ENCODE assay signal across 8 cellular contexts in the genomic region with DNA sequence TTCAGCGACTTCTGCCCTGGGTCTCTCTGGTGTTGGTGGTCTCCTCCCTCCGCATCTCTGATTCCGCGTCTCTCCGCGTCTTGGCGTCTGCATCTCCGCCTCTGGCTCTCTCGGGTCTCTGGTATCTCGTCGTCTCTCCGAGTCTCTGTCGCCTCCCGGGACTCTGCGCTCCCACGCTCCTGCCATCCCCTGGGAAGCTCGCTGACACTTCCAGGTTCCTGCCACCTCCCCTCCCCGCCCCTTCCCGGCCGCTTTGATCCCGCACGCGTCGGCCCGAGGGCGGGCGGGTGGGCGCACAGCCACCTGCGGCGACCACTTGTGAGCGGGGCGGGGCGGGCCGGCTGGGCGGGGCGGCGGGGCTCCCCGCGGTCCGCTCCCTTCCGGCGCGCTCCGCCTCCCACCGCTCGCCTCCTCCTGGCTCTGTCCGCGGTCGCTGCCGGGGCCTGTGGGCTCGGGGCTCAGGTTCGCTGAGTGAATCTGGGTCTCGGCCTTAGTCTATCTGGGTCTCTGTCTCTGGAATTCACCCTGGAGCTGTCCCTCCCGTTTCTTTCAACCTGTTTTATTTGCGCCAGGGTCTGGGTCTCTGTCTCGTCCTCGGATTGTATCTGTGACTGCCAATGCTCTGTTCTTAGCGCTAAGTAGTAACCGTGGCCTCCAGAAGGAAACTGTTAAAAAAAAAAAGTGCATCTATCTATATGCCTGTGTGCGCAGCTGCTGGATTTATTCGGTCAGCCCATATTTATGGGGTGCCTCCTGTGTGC. TPM values are rescaled to one million over a fixed set of nuclear protein-coding genes. Genes with fewer than 3 reads are reported as not detected.
DNase-seq lines count a peak whose midpoint lies in the region; ATAC-seq and TF ChIP-seq lines count a peak whose summit lies in the region.

No MANE protein-coding gene starts in this region.

- H3K27ac ChIP-seq in KMS-11, result no peak overlapping the region
- H3K27ac ChIP-seq in duodenal mucosa (ENCODE audit: low read depth, low read length), result no peak overlapping the region
- H3K27ac ChIP-seq in right lobe of liver, result no peak overlapping the region
- peak overlapping the region; percentile 18 for H3K27ac ChIP-seq in stomach smooth muscle (ENCODE audit: low read length)

- H3K4me1 ChIP-seq in KMS-11 (ENCODE audit: low read depth, poor library complexity, severe bottlenecking) (no peaks in the 10 kb centered on the region), duodenal mucosa (ENCODE audit: control insufficient read depth in 1 of 2, insufficient read depth in 2 of 2, low read length in 2 of 2) (peaks cover 44 to 55% of the 10 kb centered on the region in 2 donors), right lobe of liver (peaks cover 0 to 50% (median 14%) of the 10 kb centered on the region in 4 donors), stomach smooth muscle (ENCODE audit: control insufficient read depth, insufficient read depth, low read length) (peaks cover 49% of the 10 kb centered on the region)

- H2AFZ ChIP-seq in KMS-11 (ENCODE audit: low read depth), result peak overlapping the region; percentile 30; the same call in 1 of the 2 replicates

- TF ChIP-seq POLR2A in right lobe of liver (IDR thresholded peaks at IDR 0.05), result no peak

- peak overlapping the region; percentile 82 for H3K4me3 ChIP-seq in GM12864 (ENCODE audit: low read depth, low read length)
- no peak overlapping the region for H3K4me3 ChIP-seq in KMS-11 (IDR thresholded peaks at IDR 0.05; ENCODE audit: insufficient read depth, low read depth, low read length)
- H3K4me3 ChIP-seq in duodenal mucosa (ENCODE audit: low read depth in 1 of 2, low read length in 2 of 2), result peak overlapping the region; percentile 69 to 71
- peak overlapping the region; percentile 36 to 52 (median 39) for H3K4me3 ChIP-seq in right lobe of liver
- peak overlapping the region; percentile 86 to 87 for H3K4me3 ChIP-seq in stomach smooth muscle (ENCODE audit: low read length in 2 of 2)

- intact Hi-C loops in right lobe of liver (cut with DNase I), result no loop called here

- DNase-seq in GM12864 (ENCODE audit: low read depth), result no peak
- DNase-seq in T1000 (lab: John Stamatoyannopoulos, UW), result peak; percentile 32
- DNase-seq in right lobe of liver, result no peak
- DNase-seq in AML-193 (lab: John Stamatoyannopoulos, UW), result no peak
- DNase-seq in OCI-M2 (lab: John Stamatoyannopoulos, UW; ENCODE audit: unreplicated experiment), result no peak

- peak overlapping the region; percentile 36; the same call in 1 of the 2 replicates for H3K4me2 ChIP-seq in KMS-11

- no peaks in the 10 kb centered on the region for H4K20me1 ChIP-seq in KMS-11 (ENCODE audit: insufficient read depth)

- H3K9ac ChIP-seq in KMS-11, result no peak overlapping the region
- peak overlapping the region in 1 of 2 donors; percentile 42 for H3K9ac ChIP-seq in duodenal mucosa (ENCODE audit: low read depth in 1 of 2, low read length in 2 of 2)
- H3K9ac ChIP-seq in stomach smooth muscle (ENCODE audit: low read length in 2 of 2), result peak overlapping the region; percentile 60 to 69

- H3K36me3 ChIP-seq in KMS-11 (ENCODE audit: insufficient read depth) (no peaks in the 10 kb centered on the region), duodenal mucosa (ENCODE audit: control insufficient read depth in 1 of 2, insufficient read depth in 2 of 2, low read length in 2 of 2) (no peaks in the 10 kb centered on the region), right lobe of liver (no peaks in the 10 kb centered on the region), stomach smooth muscle (ENCODE audit: control insufficient read depth in 2 of 2, insufficient read depth in 2 of 2, low read length in 2 of 2) (no peaks in the 10 kb centered on the region)

- 1% methylated on average over 60 of the region's 61 CpGs for WGBS in right lobe of liver (ENCODE audit: insufficient coverage, low coverage, low lambda C conversion rate, missing lambda C conversion rate)

- no peak for TF ChIP-seq CTCF in GM12864 (IDR thresholded peaks at IDR 0.05; ENCODE audit: low read depth, low read length, missing control alignments)
- no peak for TF ChIP-seq CTCF in KMS-11 (conservative IDR thresholded peaks at IDR 0.05; ENCODE audit: low read depth, low read length)
- TF ChIP-seq CTCF in right lobe of liver (IDR thresholded peaks at IDR 0.05), result no peak

- peak; percentile 44 to 61 (median 60) for ATAC-seq in right lobe of liver

- no peaks in the 10 kb centered on the region for H3K79me2 ChIP-seq in KMS-11 (ENCODE audit: insufficient read depth, low read depth)

- H3K9me3 ChIP-seq in duodenal mucosa (ENCODE audit: control insufficient read depth in 1 of 2, low read length in 2 of 2), result no peaks in the 10 kb centered on the region
- no peaks in the 10 kb centered on the region for H3K9me3 ChIP-seq in right lobe of liver
- H3K9me3 ChIP-seq in stomach smooth muscle (ENCODE audit: control insufficient read depth in 2 of 2, low read length in 2 of 2), result no peaks in the 10 kb centered on the region

- H3K27me3 ChIP-seq in KMS-11 (ENCODE audit: insufficient read depth, low read depth) (no peaks in the 10 kb centered on the region), duodenal mucosa (ENCODE audit: control insufficient read depth in 1 of 2, insufficient read depth in 2 of 2, low read length in 2 of 2) (peaks cover 42 to 46% of the 10 kb centered on the region in 2 donors), right lobe of liver (peaks cover 0 to 33% of the 10 kb centered on the region in 2 donors), stomach smooth muscle (ENCODE audit: control insufficient read depth in 1 of 2, insufficient read depth in 2 of 2, low read length in 2 of 2) (peaks cover 41% of the 10 kb centered on the region in 2 donors)

RNA-seq across cellular contexts. Expression of gene HES7, which starts 2.6 kb away (rescaled TPM):
- not detected for total RNA-seq in right lobe of liver

RNA-seq across cellular contexts. Expression of gene ALOXE3, which starts 8.2 kb away (rescaled TPM):
- total RNA-seq in right lobe of liver, result not detected

RNA-seq across cellular contexts. Expression of gene PER1, which starts 25.7 kb away (rescaled TPM):
- 100 to 1,000 TPM in 1 of 6 experiments, 10 to 100 TPM in 5; 25.7 to 118 (median 55.2) TPM for total RNA-seq in right lobe of liver

RNA-seq across cellular contexts. Expression of gene VAMP2, which starts 36.3 kb away (rescaled TPM):
- total RNA-seq in right lobe of liver, result 10 to 100 TPM in 4 of 6 experiments, 1 to 10 TPM in 2; 4.4 to 18.6 (median 13.2) TPM

RNA-seq across cellular contexts. Expression of gene ALOX12B, which starts 39.0 kb away (rescaled TPM):
- not detected for total RNA-seq in right lobe of liver
